6 cellular contexts compared by ENCODE assay signal in the genomic region with DNA sequence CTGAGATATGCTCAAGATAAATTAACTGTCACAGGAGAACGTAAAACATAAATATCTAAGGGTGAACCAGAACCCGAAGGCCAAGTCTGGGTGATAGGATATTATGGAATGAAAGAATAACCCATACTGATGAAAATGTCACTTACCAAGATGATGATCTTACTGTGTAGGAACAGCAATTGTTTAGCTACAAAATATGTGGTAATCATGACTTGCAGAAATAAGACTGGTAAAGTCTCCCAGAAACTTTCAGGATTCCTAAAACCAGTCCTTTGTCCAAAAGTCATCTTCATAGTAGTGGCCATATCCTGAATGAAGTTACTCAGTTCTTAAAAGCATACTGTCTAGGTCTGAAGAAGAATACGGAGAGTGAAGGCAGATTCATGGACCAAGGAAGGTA. TPM values are rescaled to one million over a fixed set of nuclear protein-coding genes. Genes with fewer than 3 reads are reported as not detected.
"Had no signal": no experiment of that assay in that cellular context is flagged by ENCODE, and none has a peak within 500 bp of the region (broad histone marks: within the 10 kb centered on the region; RNA-seq: fewer than 3 reads in every experiment).

No MANE protein-coding gene starts in this region.

RNA-seq across cellular contexts. Expression of gene SLC38A11, which starts 30.7 kb away (rescaled TPM):
- total RNA-seq: MCF 10A, NCI-H460, OCI-LY7, PC-9, RPMI7951, SK-MEL-5 had no signal
